17 cellular contexts compared by ENCODE assay signal in genomic region chr1:55604749-55605148, GRCh38.
"Had no signal": no experiment of that assay in that cellular context is flagged by ENCODE, and none has a peak within 500 bp of the region (broad histone marks: within the 10 kb centered on the region; RNA-seq: fewer than 3 reads in every experiment).

No MANE protein-coding gene starts in this region.

- DNase-seq: activated CD4-positive, alpha-beta T cell treated with anti-CD3 and anti-CD28 coated beads, Interleukin-2, amount 50 U/mL, for 1 hour; activated CD4-positive, CD25-positive, alpha-beta regulatory T cell; activated CD8-positive, alpha-beta memory T cell treated with anti-CD3 and anti-CD28 coated beads for 24 hours; activated gamma-delta T cell treated with Interleukin-2 at 50 U/mL for 16 hours; activated naive CD8-positive, alpha-beta T cell treated with anti-CD3 and anti-CD28 coated beads for 36 hours; anterior cingulate cortex; naive thymus-derived CD8-positive, alpha-beta T cell; posterior cingulate gyrus; retina; small intestine; stimulated activated CD4-positive, alpha-beta T cell treated with anti-CD3 and anti-CD28 coated beads, Interleukin-4, amount 100 ng/mL, for 24 hours; stimulated activated naive CD4-positive, alpha-beta T cell had no signal

- H3K27me3 Mint-ChIP-seq: type B pancreatic cell had no signal

- H3K36me3 ChIP-seq: neutrophil had no signal

- H3K27ac ChIP-seq: neutrophil had no signal

- H3K9me3 Mint-ChIP-seq: activated naive CD8-positive, alpha-beta T cell treated with anti-CD3 and anti-CD28 coated beads for 36 hours had no signal

- H3K27me3 ChIP-seq: neutrophil had no signal

- H3K4me1 Mint-ChIP-seq: activated naive CD8-positive, alpha-beta T cell treated with anti-CD3 and anti-CD28 coated beads for 36 hours; memory B cell; naive thymus-derived CD8-positive, alpha-beta T cell had no signal

- H3K27ac Mint-ChIP-seq: activated naive CD8-positive, alpha-beta T cell treated with anti-CD3 and anti-CD28 coated beads for 36 hours; memory B cell; naive thymus-derived CD8-positive, alpha-beta T cell; type B pancreatic cell had no signal

- H3K4me3 Mint-ChIP-seq: activated naive CD8-positive, alpha-beta T cell treated with anti-CD3 and anti-CD28 coated beads for 36 hours; memory B cell; naive thymus-derived CD8-positive, alpha-beta T cell; type B pancreatic cell had no signal

- H3K36me3 Mint-ChIP-seq: activated naive CD8-positive, alpha-beta T cell treated with anti-CD3 and anti-CD28 coated beads for 36 hours; memory B cell; naive thymus-derived CD8-positive, alpha-beta T cell; type B pancreatic cell had no signal

- ATAC-seq: esophagus mucosa; left lobe of liver; naive thymus-derived CD8-positive, alpha-beta T cell had no signal

- H3K9me3 ChIP-seq: neutrophil had no signal
